9 cellular contexts compared by ENCODE assay signal in the genomic region with DNA sequence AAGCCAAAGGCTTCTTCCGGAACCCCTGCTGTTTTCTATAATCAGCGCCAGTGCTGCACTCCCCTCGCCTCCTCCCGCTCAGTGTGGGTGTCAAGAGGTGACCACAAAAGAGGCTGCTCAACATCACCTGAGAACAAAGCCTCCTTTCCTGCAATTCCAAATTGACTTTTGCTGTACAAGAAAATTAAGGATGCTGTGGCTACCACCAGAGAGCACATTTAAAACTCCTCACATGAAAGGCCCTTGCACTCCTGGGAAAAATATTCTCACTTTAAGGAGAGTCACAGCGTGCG.
DNase-seq lines count a peak whose midpoint lies in the region; ATAC-seq and TF ChIP-seq lines count a peak whose summit lies in the region.
"Had no signal": no experiment of that assay in that cellular context is flagged by ENCODE, and none has a peak within 500 bp of the region (broad histone marks: within the 10 kb centered on the region; RNA-seq: fewer than 3 reads in every experiment).

No MANE protein-coding gene starts in this region.

- H3K27ac Mint-ChIP-seq in GM23338 (no peak overlapping the region), endodermal cell (peak overlapping the region; percentile 26), progenitor cell of endocrine pancreas (peak overlapping the region; percentile 98)
- H3K27ac Mint-ChIP-seq in CD4-positive, alpha-beta T cell = no peak overlapping the region

- H3K27ac ChIP-seq in GM23338 (ENCODE audit: low read depth) (no peak overlapping the region), SJSA1 (peak overlapping the region; percentile 99), endodermal cell (ENCODE audit: low read depth, low read length) (no peak overlapping the region)
- no peak overlapping the region for H3K27ac ChIP-seq in effector memory CD4-positive, alpha-beta T cell (ENCODE audit: insufficient read depth, low read length, poor library complexity, severe bottlenecking)
- H3K27ac ChIP-seq in CD4-positive, alpha-beta T cell (ENCODE audit: low read depth, low read length) = no peak overlapping the region

- TF ChIP-seq CTCF in GM23338 (conservative IDR thresholded peaks at IDR 0.05; ENCODE audit: low read depth in 2 of 2) (no peak), endodermal cell (conservative IDR thresholded peaks at IDR 0.05) (no peak), progenitor cell of endocrine pancreas (IDR thresholded peaks at IDR 0.05; ENCODE audit: unreplicated experiment) (no peak), GM13977 (IDR thresholded peaks at IDR 0.05; ENCODE audit: extremely low read depth, insufficient read depth, missing control alignments) (no peak)
- TF ChIP-seq CTCF in CD4-positive, alpha-beta T cell (IDR thresholded peaks at IDR 0.05) = no peak

- no peak overlapping the region for H3K9ac ChIP-seq in endodermal cell (ENCODE audit: extremely low read depth, low read length, poor library complexity, severe bottlenecking)

- H3K4me3 Mint-ChIP-seq in GM23338 (no peak overlapping the region), endodermal cell (no peak overlapping the region), progenitor cell of endocrine pancreas (ENCODE audit: low read depth) (no peak overlapping the region)
- H3K4me3 Mint-ChIP-seq in CD4-positive, alpha-beta T cell = no peak overlapping the region

- H3K27me3 Mint-ChIP-seq in GM23338 (ENCODE audit: insufficient read depth, low read depth, poor library complexity) (peaks cover 9% of the 10 kb centered on the region), endodermal cell (ENCODE audit: insufficient read depth) (no peaks in the 10 kb centered on the region), progenitor cell of endocrine pancreas (no peaks in the 10 kb centered on the region)
- H3K27me3 Mint-ChIP-seq in CD4-positive, alpha-beta T cell = no peaks in the 10 kb centered on the region

- no peak overlapping the region for H3K4me2 ChIP-seq in GM23338

- in situ Hi-C loops in GM13977 (cut with MboI; ENCODE audit: low pct_unique_long_range_greater_than_20kb, low sequenced_read_pairs, unreplicated experiment) = no loop called here

- no peaks in the 10 kb centered on the region for H3F3A ChIP-seq in GM23338 (replicated peaks; ENCODE audit: low read depth)

- H3K4me1 Mint-ChIP-seq in GM23338 (peaks cover 41% of the 10 kb centered on the region), endodermal cell (peaks cover 42% of the 10 kb centered on the region), progenitor cell of endocrine pancreas (ENCODE audit: low read depth) (peaks cover 67% of the 10 kb centered on the region)
- peaks cover 62% of the 10 kb centered on the region for H3K4me1 Mint-ChIP-seq in CD4-positive, alpha-beta T cell (ENCODE audit: low read depth)

- peak; percentile 40; the same call in 2 of the 3 replicates for ATAC-seq in GM23338
- no peak for ATAC-seq in CD4-positive, alpha-beta T cell (ENCODE audit: poor library complexity)

- intact Hi-C loops in CD4-positive, alpha-beta T cell (cut with DNase I, micrococcal nuclease) = no loop called here

- H3K79me2 ChIP-seq in GM23338 (replicated peaks; ENCODE audit: insufficient read depth) = no peaks in the 10 kb centered on the region

- DNase-seq in GM23338 (ENCODE audit: low spot score) (no peak), SJSA1 (ENCODE audit: low read depth in 1 of 2, low spot score in 2 of 2) (no peak), endodermal cell (no peak), progenitor cell of endocrine pancreas (ENCODE audit: low spot score, unreplicated experiment) (no peak), GM13977 (ENCODE audit: low spot score) (no peak), NCI-H446 treated with DMSO at 0.1 percent for 48 hours (lab: John Stamatoyannopoulos, UW) (no peak)
- DNase-seq in effector memory CD4-positive, alpha-beta T cell = no peak
- no peak for DNase-seq in CD4-positive, alpha-beta T cell
- DNase-seq: NCI-H82 had no signal

- POLR2A ChIA-PET in CD4-positive, alpha-beta T cell (lab: Charles Lee) = interaction anchor here (0.6 to 0.9 kb wide), 2 partner anchors 47 to 86 kb away, joined by 3 read pairs; no protein-coding TSS in a partner anchor

- H3K36me3 Mint-ChIP-seq in GM23338 (ENCODE audit: low read depth) (peaks cover 12% of the 10 kb centered on the region), endodermal cell (ENCODE audit: low read depth) (peaks cover 47% of the 10 kb centered on the region), progenitor cell of endocrine pancreas (ENCODE audit: insufficient read depth) (peaks cover 25% of the 10 kb centered on the region)
- peaks cover 22% of the 10 kb centered on the region for H3K36me3 Mint-ChIP-seq in CD4-positive, alpha-beta T cell (ENCODE audit: low read depth)

- no peak overlapping the region for H2AFZ ChIP-seq in GM23338

- H3K27me3 ChIP-seq in GM23338 (ENCODE audit: insufficient read depth) (no peaks in the 10 kb centered on the region), SJSA1 (replicated peaks) (no peaks in the 10 kb centered on the region), endodermal cell (ENCODE audit: control insufficient read depth, insufficient read depth, low read length, poor library complexity, severe bottlenecking) (no peaks in the 10 kb centered on the region)
- H3K27me3 ChIP-seq in effector memory CD4-positive, alpha-beta T cell (replicated peaks; ENCODE audit: control insufficient read depth, insufficient read depth, low read length, poor library complexity, severe bottlenecking) = no peaks in the 10 kb centered on the region
- H3K27me3 ChIP-seq in CD4-positive, alpha-beta T cell (ENCODE audit: control insufficient read depth, insufficient read depth, low read length) = no peaks in the 10 kb centered on the region

- H3K36me3 ChIP-seq in GM23338 (ENCODE audit: insufficient read depth) (no peaks in the 10 kb centered on the region), SJSA1 (peaks cover 17% of the 10 kb centered on the region), endodermal cell (ENCODE audit: control insufficient read depth, insufficient read depth, low read length) (peaks cover 41% of the 10 kb centered on the region)
- H3K36me3 ChIP-seq in effector memory CD4-positive, alpha-beta T cell (ENCODE audit: control insufficient read depth, insufficient read depth, low read length) = no peaks in the 10 kb centered on the region

- H3K9me3 Mint-ChIP-seq in GM23338 (peaks cover 11% of the 10 kb centered on the region; the same call in 2 of the 3 replicates), endodermal cell (peaks cover 11% of the 10 kb centered on the region), progenitor cell of endocrine pancreas (ENCODE audit: low read depth) (peaks cover 6% of the 10 kb centered on the region)
- H3K9me3 Mint-ChIP-seq in CD4-positive, alpha-beta T cell = peaks cover 3% of the 10 kb centered on the region

- H3K4me3 ChIP-seq in GM23338 (no peak overlapping the region), SJSA1 (no peak overlapping the region), endodermal cell (ENCODE audit: low read length) (no peak overlapping the region)
- H3K4me3 ChIP-seq in effector memory CD4-positive, alpha-beta T cell (ENCODE audit: insufficient read depth, low read depth, low read length, poor library complexity, severe bottlenecking) = no peak overlapping the region

- CTCF ChIA-PET in CD4-positive, alpha-beta T cell (lab: Charles Lee) = no interaction called here

- WGBS in endodermal cell (ENCODE audit: insufficient coverage in 1 of 2, insufficient read length in 1 of 2), 2 experiments = 87 to 96% methylated on average over 5 to 6 of the region's 6 CpGs

- H3K9me2 ChIP-seq in GM23338 (ENCODE audit: insufficient read depth) = peaks cover 3% of the 10 kb centered on the region; the same call in 1 of the 2 replicates

- H4K20me1 ChIP-seq in GM23338 (replicated peaks; ENCODE audit: insufficient read depth) = no peaks in the 10 kb centered on the region

- peaks cover 14% of the 10 kb centered on the region for H3K4me1 ChIP-seq in GM23338 (ENCODE audit: insufficient read depth)
- peaks cover 64% of the 10 kb centered on the region for H3K4me1 ChIP-seq in SJSA1 (replicated peaks)
- peaks cover 15% of the 10 kb centered on the region for H3K4me1 ChIP-seq in endodermal cell (ENCODE audit: control insufficient read depth, insufficient read depth, low read length)
- H3K4me1 ChIP-seq in effector memory CD4-positive, alpha-beta T cell (ENCODE audit: control insufficient read depth, insufficient read depth, low read length, poor library complexity, severe bottlenecking) = peaks cover 12% of the 10 kb centered on the region

- H3K9me3 ChIP-seq in SJSA1 (replicated peaks) (peaks cover 8% of the 10 kb centered on the region; the same call in 1 of the 2 replicates), endodermal cell (ENCODE audit: control insufficient read depth, low read length) (peaks cover 21% of the 10 kb centered on the region)
- H3K9me3 ChIP-seq in effector memory CD4-positive, alpha-beta T cell (ENCODE audit: control insufficient read depth, low read length) = no peaks in the 10 kb centered on the region
- H3K9me3 ChIP-seq in CD4-positive, alpha-beta T cell (ENCODE audit: control insufficient read depth, low read length) = no peaks in the 10 kb centered on the region

TF ChIP-seq in GM23338, 12 proteins besides CTCF, POLR2A, EP300 and RAD21 (continues in another document):
- TF ChIP-seq EZH2phosphoT487 (IDR thresholded peaks at IDR 0.05; ENCODE audit: unreplicated experiment) = no peak

Comparison
In these comparisons a context has a peak if more than half of its experiments do, and no peak if none do; other contexts are left out.
1. H3K27ac Mint-ChIP-seq: peak in endodermal cell (single experiment) and progenitor cell of endocrine pancreas (single experiment); none in GM23338 (single experiment) and CD4-positive, alpha-beta T cell (single experiment).